Comparison of ENCODE assay signal across 8 cellular contexts in the genomic region with DNA sequence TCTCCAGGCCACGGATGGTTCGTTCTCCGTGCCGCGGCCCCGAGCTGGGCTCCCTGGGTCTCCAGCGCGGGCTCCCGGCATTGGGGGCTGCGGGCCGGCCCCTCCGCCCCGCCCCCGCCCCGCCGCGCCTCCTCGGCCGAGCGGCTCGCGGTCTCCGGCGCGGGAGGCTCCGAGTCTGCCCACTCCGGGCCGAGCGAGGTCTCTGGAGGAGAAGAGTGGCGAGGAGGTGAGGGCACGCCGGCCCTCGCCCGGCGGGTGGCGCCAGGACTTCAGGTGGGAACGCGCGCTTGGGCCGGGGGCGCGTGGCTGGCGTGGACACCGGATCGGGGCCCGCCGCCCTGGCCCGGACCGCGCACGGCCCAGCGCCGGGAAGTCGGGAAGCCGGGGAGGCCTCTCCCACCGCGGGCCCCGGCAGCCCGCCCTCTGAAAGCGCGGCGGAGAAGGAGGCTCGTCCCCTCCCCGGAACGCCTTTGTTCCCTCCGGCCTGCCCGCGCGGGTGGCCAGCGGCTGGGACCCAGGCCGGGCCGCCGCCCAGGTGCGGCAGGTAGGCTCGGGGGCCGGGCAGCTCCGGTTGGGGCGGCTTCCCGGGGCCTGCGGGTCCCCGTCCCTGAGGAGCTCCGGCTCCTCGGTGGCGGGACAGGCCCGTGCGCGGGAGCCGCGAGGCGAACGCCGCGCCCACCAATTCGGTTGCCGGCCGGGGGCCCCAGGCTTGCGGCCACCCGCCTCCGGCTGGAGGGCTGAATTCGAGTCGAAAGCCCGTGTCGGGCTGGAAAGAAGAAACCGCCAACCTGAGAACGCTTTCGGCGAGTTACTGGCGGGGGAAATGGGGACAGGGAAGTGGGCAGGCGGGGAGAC. TPM values are rescaled to one million over a fixed set of nuclear protein-coding genes. Genes with fewer than 3 reads are reported as not detected.
DNase-seq lines count a peak whose midpoint lies in the region; TF ChIP-seq lines count a peak whose summit lies in the region.

No MANE protein-coding gene starts in this region.

- H3K9me3 ChIP-seq in esophagus (ENCODE audit: control insufficient read depth in 2 of 2, insufficient read depth in 1 of 2, low read depth in 1 of 2, low read length in 1 of 2) (no peaks in the 10 kb centered on the region), uterus (no peaks in the 10 kb centered on the region)

- WGBS in esophagus, 2 donors, result 1 to 2% methylated on average over 58 to 109 of the region's 109 CpGs

- POLR2A ChIA-PET in activated CD4-positive, alpha-beta T cell treated with anti-CD3 and anti-CD28 coated beads, Interleukin-2, amount 10 ng/mL, durations not matched to agents 7 days and 5 days (lab: Charles Lee), result no interaction called here

- H3K27me3 ChIP-seq in HL-60 (ENCODE audit: insufficient read depth, poor library complexity, severe bottlenecking) (no peaks in the 10 kb centered on the region), esophagus (ENCODE audit: control insufficient read depth in 1 of 2, insufficient read depth in 2 of 2, low read length in 2 of 2) (no peaks in the 10 kb centered on the region), uterus (no peaks in the 10 kb centered on the region)

- peaks cover 12% of the 10 kb centered on the region for H3K4me1 Mint-ChIP-seq in activated CD4-positive, alpha-beta T cell treated with anti-CD3 and anti-CD28 coated beads, Interleukin-2, amount 10 ng/mL, durations not matched to agents 7 days and 5 days

- peak overlapping the region; percentile 71 for H3K4me3 Mint-ChIP-seq in activated CD4-positive, alpha-beta T cell treated with anti-CD3 and anti-CD28 coated beads, Interleukin-2, amount 10 ng/mL, durations not matched to agents 7 days and 5 days

- H3K9me3 Mint-ChIP-seq in activated CD4-positive, alpha-beta T cell treated with anti-CD3 and anti-CD28 coated beads, Interleukin-2, amount 10 ng/mL, durations not matched to agents 7 days and 5 days, result no peaks in the 10 kb centered on the region

- no peaks in the 10 kb centered on the region for H3K36me3 ChIP-seq in esophagus (ENCODE audit: control insufficient read depth in 2 of 2, insufficient read depth in 2 of 2, low read length in 1 of 2)
- no peaks in the 10 kb centered on the region for H3K36me3 ChIP-seq in uterus

- TF ChIP-seq CTCF in HL-60 (IDR thresholded peaks at IDR 0.05; ENCODE audit: insufficient read depth, low read length) (no peak), uterus (IDR thresholded peaks at IDR 0.05) (peak in 2 of 4 experiments; percentile 8 to 25)

- peak overlapping the region; percentile 92 for H3K27ac ChIP-seq in HL-60 (replicated peaks)
- peak overlapping the region; percentile 94 to 95 for H3K27ac ChIP-seq in esophagus (ENCODE audit: low read depth in 2 of 2, low read length in 1 of 2)
- H3K27ac ChIP-seq in uterus, result peak overlapping the region; percentile 84 to 97

- DNase-seq in COLO668 (lab: John Stamatoyannopoulos, UW; ENCODE audit: unreplicated experiment), result peak; percentile 65
- peak in 1 of 2 experiments; percentile 60 for DNase-seq in HL-60 (ENCODE audit: low read depth in 1 of 2, low spot score in 1 of 2)
- no peak for DNase-seq in activated CD4-positive, alpha-beta T cell treated with anti-CD3 and anti-CD28 coated beads, Interleukin-2, amount 10 ng/mL, durations not matched to agents 7 days and 5 days
- peak; percentile 59 for DNase-seq in myocyte (ENCODE audit: low read depth)
- DNase-seq in uterus, result peak; percentile 37 to 38
- DNase-seq in NK-92 treated with Interleukin-12 subunit alpha and Interleukin-12 subunit beta, amount 100 ng/mL, for 24 hours (lab: John Stamatoyannopoulos, UW), result no peak
- DNase-seq in T-helper 9 cell, result no peak

- no peaks in the 10 kb centered on the region for H3K36me3 Mint-ChIP-seq in activated CD4-positive, alpha-beta T cell treated with anti-CD3 and anti-CD28 coated beads, Interleukin-2, amount 10 ng/mL, durations not matched to agents 7 days and 5 days (ENCODE audit: low read depth)

- peak overlapping the region; percentile 72 for H3K4me3 ChIP-seq in HL-60 (replicated peaks; ENCODE audit: insufficient read depth, low read length)
- H3K4me3 ChIP-seq in esophagus (ENCODE audit: low read depth in 1 of 2, low read length in 2 of 2), result peak overlapping the region; percentile 87 to 100
- peak overlapping the region; percentile 52 to 98 for H3K4me3 ChIP-seq in uterus

- intact Hi-C loops in uterus (cut with DNase I; ENCODE audit: low total_unique reads), result no loop called here

- peak in 1 of 2 donors; percentile 4 for TF ChIP-seq POLR2A in uterus (IDR thresholded peaks at IDR 0.05)

- H3K27me3 Mint-ChIP-seq in activated CD4-positive, alpha-beta T cell treated with anti-CD3 and anti-CD28 coated beads, Interleukin-2, amount 10 ng/mL, durations not matched to agents 7 days and 5 days, result peaks cover 16% of the 10 kb centered on the region

- peak overlapping the region; percentile 61 for H3K27ac Mint-ChIP-seq in activated CD4-positive, alpha-beta T cell treated with anti-CD3 and anti-CD28 coated beads, Interleukin-2, amount 10 ng/mL, durations not matched to agents 7 days and 5 days

- CTCF ChIA-PET in activated CD4-positive, alpha-beta T cell treated with anti-CD3 and anti-CD28 coated beads, Interleukin-2, amount 10 ng/mL, durations not matched to agents 7 days and 5 days (lab: Charles Lee), result interaction anchor here (0.7 to 1.3 kb wide), 3 partner anchors 12 to 111 kb away, joined by 3 read pairs; no protein-coding TSS in a partner anchor

- H3K4me1 ChIP-seq in esophagus (ENCODE audit: control insufficient read depth in 2 of 2, insufficient read depth in 2 of 2, low read length in 1 of 2), result peaks cover 3 to 5% of the 10 kb centered on the region in 2 donors
- H3K4me1 ChIP-seq in uterus, result no peaks in the 10 kb centered on the region

RNA-seq across cellular contexts. Expression of a gene that starts 1.1 kb away (rescaled TPM):
- total RNA-seq in activated CD4-positive, alpha-beta T cell treated with anti-CD3 and anti-CD28 coated beads, Interleukin-2, amount 10 ng/mL, durations not matched to agents 7 days and 5 days, result under 1 TPM; 0.67 to 0.71 TPM
- polyA plus RNA-seq in esophagus, result 10 to 100 TPM; 19.8 to 21.6 TPM
- total RNA-seq in myocyte, result 8.3 and 11.2 TPM in 2 replicates
- polyA plus RNA-seq in myocyte (2012), result 2.6 TPM
- total RNA-seq in uterus, result 10 to 100 TPM in 1 of 4 donors, 1 to 10 TPM in 3; 3.6 to 23.1 (median 9.3) TPM

Comparison
In these comparisons a context has a peak if more than half of its experiments do, and no peak if none do; other contexts are left out.
1. DNase-seq: peak in COLO668 (single experiment), myocyte (single experiment) and uterus (2 of 2); none in activated CD4-positive, alpha-beta T cell treated with anti-CD3 and anti-CD28 coated beads, Interleukin-2, amount 10 ng/mL, durations not matched to agents 7 days and 5 days (single experiment), NK-92 treated with Interleukin-12 subunit alpha and Interleukin-12 subunit beta, amount 100 ng/mL, for 24 hours (single experiment) and T-helper 9 cell (single experiment).
2. Peak in every context shown above with its lines, with median percentiles within 50 percentile points of each other: H3K27ac ChIP-seq and H3K4me3 ChIP-seq.